ENCODE assay signal across 17 cellular contexts in the genomic region with DNA sequence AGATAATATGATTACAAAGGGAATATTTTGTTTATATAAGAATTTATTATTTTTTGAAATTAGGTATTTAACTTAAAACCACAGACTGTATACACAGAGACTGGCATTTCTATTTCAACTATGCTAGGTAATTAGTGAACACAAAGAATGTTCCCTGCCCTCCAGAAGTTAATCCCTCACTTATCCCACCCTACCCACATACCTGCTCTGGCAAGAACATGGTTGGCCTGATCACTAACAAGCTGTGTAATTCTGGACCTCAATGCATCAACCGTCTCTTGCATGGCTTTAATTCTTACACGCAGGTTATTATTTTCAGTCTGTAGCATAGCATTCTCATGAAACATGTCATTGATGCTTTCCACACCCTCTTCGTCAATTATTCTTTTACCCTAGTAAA.
A peak's percentile ranks its signal among the peaks of the same experiment; 100 is the strongest.
DNase-seq lines count a peak whose midpoint lies in the region; ATAC-seq lines count a peak whose summit lies in the region.
"Had no signal": no experiment of that assay in that cellular context is flagged by ENCODE, and none has a peak within 500 bp of the region (broad histone marks: within the 10 kb centered on the region; RNA-seq: fewer than 3 reads in every experiment).

No MANE protein-coding gene starts in this region.

- no peak overlapping the region for H2BK120ac ChIP-seq in neuronal stem cell (ENCODE audit: low read depth, low read length)

- H3K9me3 ChIP-seq in neuronal stem cell (replicated peaks in 1 of 2; ENCODE audit: control insufficient read depth in 2 of 2, insufficient read depth in 1 of 2, low read depth in 1 of 2, low read length in 2 of 2) (peaks cover 0 to 5% of the 10 kb centered on the region in 2 donors), MG63 (no peaks in the 10 kb centered on the region)
- H3K9me3 ChIP-seq: BLaER1 treated with 17β-estradiol and CSF1 and Interleukin-3, amounts not matched to agents 10 nM and 100 nM; Caco-2 had no signal

- no peak overlapping the region for H3K4me2 ChIP-seq in neuronal stem cell (ENCODE audit: insufficient read depth, low read length, poor library complexity, severe bottlenecking)
- H3K4me2 ChIP-seq: BLaER1 treated with 17β-estradiol and CSF1 and Interleukin-3, amounts not matched to agents 10 nM and 100 nM had no signal

- H2BK12ac ChIP-seq in neuronal stem cell (ENCODE audit: low read length): no peak overlapping the region

- no peak overlapping the region for H2BK15ac ChIP-seq in neuronal stem cell (ENCODE audit: low read length)

- H3K4ac ChIP-seq in neuronal stem cell (ENCODE audit: low read length): no peak overlapping the region

- H3K36me3 ChIP-seq in neuronal stem cell (replicated peaks in 1 of 2; ENCODE audit: control insufficient read depth in 2 of 2, insufficient read depth in 2 of 2, low read length in 2 of 2) (peaks cover 11 to 84% of the 10 kb centered on the region in 2 donors), MG63 (no peaks in the 10 kb centered on the region)
- H3K36me3 ChIP-seq: BLaER1 treated with 17β-estradiol and CSF1 and Interleukin-3, amounts not matched to agents 10 nM and 100 nM had no signal

- H3K4me3 ChIP-seq in neuronal stem cell (ENCODE audit: low read length in 2 of 2) (no peak overlapping the region), MG63 (no peak overlapping the region)
- H3K4me3 ChIP-seq: BLaER1 treated with 17β-estradiol and CSF1 and Interleukin-3, amounts not matched to agents 10 nM and 100 nM had no signal

- DNase-seq in astrocyte of the hippocampus (ENCODE audit: low read depth, low spot score) (peak; percentile 4), left kidney (ENCODE audit: low read depth, low spot score) (peak; percentile 32), renal cortical epithelial cell (ENCODE audit: low read depth) (peak; percentile 79), neuronal stem cell (ENCODE audit: low spot score) (no peak), MG63 (no peak)
- DNase-seq: 8988T; AML-193; Caco-2; Calu3; CD4-positive, alpha-beta T cell; CD8-positive, alpha-beta T cell; DMS79 treated with DMSO at 0.1 percent for 48 hours; GF-D8 had no signal

- H4K8ac ChIP-seq in neuronal stem cell (ENCODE audit: low read depth, low read length): no peak overlapping the region

- no peaks in the 10 kb centered on the region for H3K79me1 ChIP-seq in neuronal stem cell (ENCODE audit: low read depth, low read length)

- H3K27me3 ChIP-seq in neuronal stem cell (ENCODE audit: control insufficient read depth in 3 of 3, insufficient read depth in 3 of 3, low read depth in 1 of 3, low read length in 3 of 3) (no peaks in the 10 kb centered on the region), MG63 (no peaks in the 10 kb centered on the region)
- H3K27me3 ChIP-seq: BLaER1 treated with 17β-estradiol and CSF1 and Interleukin-3, amounts not matched to agents 10 nM and 100 nM had no signal

- H3K18ac ChIP-seq in neuronal stem cell (ENCODE audit: low read length): no peak overlapping the region

- H3K9ac ChIP-seq in neuronal stem cell (ENCODE audit: low read depth, low read length, poor library complexity): no peak overlapping the region
- H3K9ac ChIP-seq: BLaER1 treated with 17β-estradiol and CSF1 and Interleukin-3, amounts not matched to agents 10 nM and 100 nM had no signal

- WGBS in neuronal stem cell (ENCODE audit: extremely low coverage in 2 of 2, insufficient read length in 2 of 2, insufficient replicate concordance in 1 of 2), 2 donors: no CpG with 5 or more reads among the region's 3 CpGs

- no peak overlapping the region for H3K27ac ChIP-seq in neuronal stem cell (replicated peaks; ENCODE audit: low read length)
- H3K27ac ChIP-seq: BLaER1 treated with 17β-estradiol and CSF1 and Interleukin-3, amounts not matched to agents 10 nM and 100 nM; C4-2B had no signal

- no peak overlapping the region for H3K23ac ChIP-seq in neuronal stem cell (ENCODE audit: low read depth, low read length, poor library complexity)

- H2AK5ac ChIP-seq in neuronal stem cell (ENCODE audit: low read depth, low read length): no peak overlapping the region

- H3K14ac ChIP-seq in neuronal stem cell (ENCODE audit: low read length): no peak overlapping the region

- H3K4me1 ChIP-seq in neuronal stem cell (ENCODE audit: control insufficient read depth in 2 of 2, insufficient read depth in 1 of 2, low read depth in 1 of 2, low read length in 2 of 2): peaks cover 1 to 4% of the 10 kb centered on the region in 2 donors
- H3K4me1 ChIP-seq: BLaER1 treated with 17β-estradiol and CSF1 and Interleukin-3, amounts not matched to agents 10 nM and 100 nM; Caco-2 had no signal

- H2AFZ ChIP-seq in neuronal stem cell (ENCODE audit: low read length): no peak overlapping the region

- no peak overlapping the region for H2BK5ac ChIP-seq in neuronal stem cell (ENCODE audit: low read length)

- ATAC-seq in HG02763 (IDR thresholded peaks at IDR 0.05; ENCODE audit: unreplicated experiment): no peak
- no peak for ATAC-seq in GM18502 (IDR thresholded peaks at IDR 0.05; ENCODE audit: poor library complexity, unreplicated experiment)
- ATAC-seq: CD8-positive, alpha-beta T cell had no signal

- no peak overlapping the region for H4K91ac ChIP-seq in neuronal stem cell (ENCODE audit: low read depth, low read length, poor library complexity)

Comparison
In these comparisons a context has a peak if more than half of its experiments do, and no peak if none do; other contexts are left out.
1. DNase-seq: peak in astrocyte of the hippocampus (single experiment), left kidney (single experiment) and renal cortical epithelial cell (single experiment); none in neuronal stem cell (single experiment) and MG63 (single experiment).